ENCODE assay signal across 15 cellular contexts in genomic region chr17:21371511-21372081, GRCh38. TPM values are rescaled to one million over a fixed set of nuclear protein-coding genes. Genes with fewer than 3 reads are reported as not detected.
"Had no signal": no experiment of that assay in that cellular context is flagged by ENCODE, and none has a peak within 500 bp of the region (broad histone marks: within the 10 kb centered on the region; RNA-seq: fewer than 3 reads in every experiment).

No MANE protein-coding gene starts in this region.

- H3K27me3 ChIP-seq: pancreas, thyroid gland, uterus had no signal

- DNase-seq: activated CD4-positive, alpha-beta memory T cell treated with anti-CD3 and anti-CD28 coated beads for 36 hours; activated CD4-positive, alpha-beta T cell treated with anti-CD3 and anti-CD28 coated beads for 1 hour; activated gamma-delta T cell; activated T-cell treated with anti-CD3 and anti-CD28 coated beads, Interleukin-2, amount 50 U/mL, for 4 hours; colonic mucosa; effector CD4-positive, alpha-beta T cell; foreskin melanocyte; kidney glomerular epithelial cell; natural killer cell; thyroid gland; uterus had no signal

- H3K27ac ChIP-seq: colonic mucosa, pancreas, thyroid gland, uterus had no signal

- H3K9me3 ChIP-seq: colonic mucosa, pancreas, thyroid gland, uterus had no signal

- H3K4me3 ChIP-seq: colonic mucosa, pancreas, smooth muscle cell, thyroid gland, uterus had no signal

- ATAC-seq: activated T-cell treated with anti-CD3 and anti-CD28 coated beads, Interleukin-2, amount 50 U/mL, for 4 hours; natural killer cell; pancreas had no signal

- H3K36me3 ChIP-seq: colonic mucosa, pancreas, thyroid gland, uterus had no signal

- H3K4me1 ChIP-seq: colonic mucosa had no signal

RNA-seq across cellular contexts. Expression of gene KCNJ12, which starts 4.6 kb away (rescaled TPM):
- total RNA-seq: activated CD4-positive, alpha-beta memory T cell treated with anti-CD3 and anti-CD28 coated beads for 36 hours; lung microvascular endothelial cell; T-helper 2 cell treated with Interferon-gamma antibody and Interleukin-4, amounts not matched to agents 100 ng/mL and 5 ng/mL, for 36 hours had no signal
